In the genomic region with DNA sequence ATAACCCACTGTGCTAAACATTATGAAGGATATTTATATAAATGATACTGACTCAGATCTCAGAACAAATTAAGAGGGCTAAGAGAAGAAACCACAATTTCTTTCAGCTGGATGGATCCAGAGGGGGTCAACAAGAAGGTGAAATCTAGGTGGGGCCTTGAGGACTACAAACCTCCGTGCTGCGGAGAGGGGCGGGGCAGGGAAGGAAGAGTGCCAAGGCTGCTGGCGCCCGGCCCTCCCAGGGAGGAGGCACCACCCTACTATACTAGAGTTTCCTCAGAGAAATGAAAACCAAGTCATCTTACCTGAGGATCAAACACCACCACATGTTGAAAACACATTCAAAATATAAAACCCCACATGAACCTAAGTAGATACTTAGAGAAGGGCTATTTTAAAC, we compare ENCODE assay signal across 29 cellular contexts. TPM values are rescaled to one million over a fixed set of nuclear protein-coding genes. Genes with fewer than 3 reads are reported as not detected.
DNase-seq lines count a peak whose midpoint lies in the region; ATAC-seq and TF ChIP-seq lines count a peak whose summit lies in the region.
"Had no signal": no experiment of that assay in that cellular context is flagged by ENCODE, and none has a peak within 500 bp of the region (broad histone marks: within the 10 kb centered on the region; RNA-seq: fewer than 3 reads in every experiment).

No MANE protein-coding gene starts in this region.

- in situ Hi-C loops in astrocyte of the spinal cord (cut with HindIII; ENCODE audit: low sequenced_read_pairs): no loop called here

- H3K27me3 Mint-ChIP-seq in CD4-positive, CD25-positive, alpha-beta regulatory T cell: no peaks in the 10 kb centered on the region
- H3K27me3 Mint-ChIP-seq in CD8-positive, alpha-beta T cell (ENCODE audit: low read depth): no peaks in the 10 kb centered on the region
- H3K27me3 Mint-ChIP-seq: activated CD4-positive, alpha-beta T cell treated with anti-CD3 and anti-CD28 coated beads for 36 hours; activated CD8-positive, alpha-beta memory T cell treated with anti-CD3 and anti-CD28 coated beads, Interleukin-2, amount 10 ng/mL, durations not matched to agents 7 days and 5 days; activated naive CD8-positive, alpha-beta T cell treated with anti-CD3 and anti-CD28 coated beads for 36 hours; type B pancreatic cell had no signal

- peaks cover 18% of the 10 kb centered on the region for H3K4me1 ChIP-seq in CD4-positive, CD25-positive, alpha-beta regulatory T cell (ENCODE audit: control insufficient read depth, insufficient read depth, low read length, poor library complexity, severe bottlenecking)
- peaks cover 23% of the 10 kb centered on the region for H3K4me1 ChIP-seq in CD8-positive, alpha-beta T cell (ENCODE audit: insufficient read depth, low read length)
- no peaks in the 10 kb centered on the region for H3K4me1 ChIP-seq in mucosa of descending colon (ENCODE audit: low read depth)

- CTCF ChIA-PET in CD8-positive, alpha-beta T cell (lab: Charles Lee): interaction anchor here (2.0 kb wide), 1 partner anchor 20 kb away, joined by 5 read pairs; no protein-coding TSS in a partner anchor
- CTCF ChIA-PET in GM10248 (lab: Yijun Ruan, JAX): interaction anchor here (1.4 to 2.9 kb wide), 3 partner anchors 8 to 225 kb away, joined by 3 to 12 read pairs (median 3); no protein-coding TSS in a partner anchor

- no peaks in the 10 kb centered on the region for H3K9me3 ChIP-seq in CD4-positive, CD25-positive, alpha-beta regulatory T cell (ENCODE audit: control insufficient read depth in 2 of 2, low read length in 2 of 2)
- no peaks in the 10 kb centered on the region for H3K9me3 ChIP-seq in CD8-positive, alpha-beta T cell (ENCODE audit: low read length)
- H3K9me3 ChIP-seq in mucosa of descending colon: no peaks in the 10 kb centered on the region
- H3K9me3 ChIP-seq: heart right ventricle, ovary, Peyer's patch had no signal

- H3K36me3 Mint-ChIP-seq in CD4-positive, CD25-positive, alpha-beta regulatory T cell: peaks cover 57% of the 10 kb centered on the region
- H3K36me3 Mint-ChIP-seq in CD8-positive, alpha-beta T cell: peaks cover 90% of the 10 kb centered on the region

- no peak overlapping the region for H3K27ac ChIP-seq in CD4-positive, CD25-positive, alpha-beta regulatory T cell (ENCODE audit: insufficient read depth, low read length, poor library complexity, severe bottlenecking)
- no peak overlapping the region for H3K27ac ChIP-seq in CD8-positive, alpha-beta T cell (ENCODE audit: low read depth, low read length)
- H3K27ac ChIP-seq: epithelial cell of prostate, GM23248, ovary, Peyer's patch had no signal

- POLR2A ChIA-PET in CD8-positive, alpha-beta T cell (lab: Charles Lee): no interaction called here
- POLR2A ChIA-PET in GM10248 (lab: Yijun Ruan, JAX): no interaction called here

- peaks cover 15 to 49% (median 44%) of the 10 kb centered on the region in 4 donors for H3K4me1 Mint-ChIP-seq in CD4-positive, CD25-positive, alpha-beta regulatory T cell
- peaks cover 43% of the 10 kb centered on the region for H3K4me1 Mint-ChIP-seq in CD8-positive, alpha-beta T cell (ENCODE audit: low read depth)

- TF ChIP-seq CTCF in CD8-positive, alpha-beta T cell (IDR thresholded peaks at IDR 0.05): no peak
- TF ChIP-seq CTCF in astrocyte of the spinal cord (IDR thresholded peaks at IDR 0.05; ENCODE audit: low read depth, low read length) (no peak), mucosa of descending colon (IDR thresholded peaks at IDR 0.05) (no peak), GM10248 (IDR thresholded peaks at IDR 0.05; ENCODE audit: control extremely low read depth, extremely low read depth, low read depth, missing control alignments) (no peak)

- no peak for DNase-seq in CD4-positive, CD25-positive, alpha-beta regulatory T cell
- no peak for DNase-seq in CD8-positive, alpha-beta T cell
- DNase-seq in astrocyte of the spinal cord (ENCODE audit: low read depth, low spot score): peak; percentile 21
- peak in 2 of 3 donors; percentile 66 to 77 for DNase-seq in mucosa of descending colon
- DNase-seq in GDM1 (lab: John Stamatoyannopoulos, UW): no peak
- no peak for DNase-seq in GM10248 (ENCODE audit: extremely low spot score)
- DNase-seq in Ammon's horn (ENCODE audit: low spot score): no peak
- DNase-seq in NK-92 treated with Interleukin-12 subunit alpha and Interleukin-12 subunit beta, amount 100 ng/mL, for 24 hours (lab: John Stamatoyannopoulos, UW): no peak
- DNase-seq: activated CD4-positive, alpha-beta T cell treated with anti-CD3 and anti-CD28 coated beads for 36 hours; activated CD8-positive, alpha-beta memory T cell treated with anti-CD3 and anti-CD28 coated beads, Interleukin-2, amount 10 ng/mL, durations not matched to agents 7 days and 5 days; activated naive CD8-positive, alpha-beta T cell treated with anti-CD3 and anti-CD28 coated beads for 36 hours; DMS79; GM23248; heart right ventricle; KBM-7; NCI-H1436 treated with DMSO at 0.1 percent for 48 hours; NCI-H524 treated with DMSO at 0.1 percent for 48 hours; nephron progenitor cell; ovary; Peyer's patch; stimulated activated CD4-positive, alpha-beta T cell treated with anti-CD3 and anti-CD28 coated beads, Interleukin-12 subunit alpha, Interleukin-12 subunit beta, amount 100 ng/mL, for 4 hours; stimulated activated CD4-positive, alpha-beta T cell treated with anti-CD3 and anti-CD28 coated beads, Interleukin-4, amount 100 ng/mL, for 4 hours; T-helper 1 cell had no signal

- intact Hi-C loops in CD8-positive, alpha-beta T cell (cut with DNase I, micrococcal nuclease): no loop called here
- intact Hi-C loops in mucosa of descending colon (cut with DNase I, micrococcal nuclease): loop anchor here in 1 of 2 donors (10.0 kb wide), 1 partner anchor 46 kb away; the partner anchor contains the start of gene RHEB

- no peaks in the 10 kb centered on the region for H3K27me3 ChIP-seq in CD4-positive, CD25-positive, alpha-beta regulatory T cell (ENCODE audit: control insufficient read depth, insufficient read depth, low read length)
- no peaks in the 10 kb centered on the region for H3K27me3 ChIP-seq in CD8-positive, alpha-beta T cell (ENCODE audit: insufficient read depth, low read length)
- H3K27me3 ChIP-seq: heart right ventricle, ovary, Peyer's patch had no signal

- no peak for ATAC-seq in CD4-positive, CD25-positive, alpha-beta regulatory T cell (ENCODE audit: low read depth in 2 of 2)
- ATAC-seq in CD8-positive, alpha-beta T cell: no peak
- ATAC-seq in mucosa of descending colon: peak; percentile 74
- ATAC-seq: activated CD4-positive, alpha-beta T cell treated with anti-CD3 and anti-CD28 coated beads for 36 hours; activated CD8-positive, alpha-beta memory T cell treated with anti-CD3 and anti-CD28 coated beads, Interleukin-2, amount 10 ng/mL, durations not matched to agents 7 days and 5 days; GM12878 had no signal

- H3K36me3 ChIP-seq in CD4-positive, CD25-positive, alpha-beta regulatory T cell (ENCODE audit: control insufficient read depth, insufficient read depth, low read length): peaks cover 65% of the 10 kb centered on the region
- H3K36me3 ChIP-seq in CD8-positive, alpha-beta T cell (ENCODE audit: insufficient read depth, low read length): peaks cover 23% of the 10 kb centered on the region
- no peaks in the 10 kb centered on the region for H3K36me3 ChIP-seq in mucosa of descending colon (ENCODE audit: low read depth)
- H3K36me3 ChIP-seq: ovary had no signal

- no peak overlapping the region for H3K4me3 Mint-ChIP-seq in CD4-positive, CD25-positive, alpha-beta regulatory T cell
- H3K4me3 Mint-ChIP-seq in CD8-positive, alpha-beta T cell: no peak overlapping the region
- H3K4me3 Mint-ChIP-seq: activated CD4-positive, alpha-beta T cell treated with anti-CD3 and anti-CD28 coated beads for 36 hours; activated CD8-positive, alpha-beta memory T cell treated with anti-CD3 and anti-CD28 coated beads, Interleukin-2, amount 10 ng/mL, durations not matched to agents 7 days and 5 days; nephron progenitor cell; type B pancreatic cell had no signal

- no peak overlapping the region for H3K4me3 ChIP-seq in CD4-positive, CD25-positive, alpha-beta regulatory T cell (ENCODE audit: low read depth, low read length)
- H3K4me3 ChIP-seq in CD8-positive, alpha-beta T cell (ENCODE audit: low read depth, low read length): no peak overlapping the region
- H3K4me3 ChIP-seq in astrocyte of the spinal cord (ENCODE audit: low read depth, low read length) (no peak overlapping the region), mucosa of descending colon (no peak overlapping the region)
- H3K4me3 ChIP-seq: GM12878, GM23248, heart right ventricle, ovary, Peyer's patch had no signal

- H3K27ac Mint-ChIP-seq in CD4-positive, CD25-positive, alpha-beta regulatory T cell: peak overlapping the region in 2 of 3 donors; percentile 1 to 8
- peak overlapping the region; percentile 52 for H3K27ac Mint-ChIP-seq in CD8-positive, alpha-beta T cell
- H3K27ac Mint-ChIP-seq: activated CD4-positive, alpha-beta T cell treated with anti-CD3 and anti-CD28 coated beads for 36 hours; activated CD8-positive, alpha-beta memory T cell treated with anti-CD3 and anti-CD28 coated beads, Interleukin-2, amount 10 ng/mL, durations not matched to agents 7 days and 5 days; activated T-helper 2 cell treated with anti-CD3 and anti-CD28 coated beads, Interferon-gamma antibody, Interleukin-2, Interleukin-4, amounts not matched to agents 10 μg/mL and 5 μg/mL and 100 μg/mL, durations not matched to agents 14 hours and 24 hours and 36 hours; type B pancreatic cell had no signal

- H3K9me3 Mint-ChIP-seq in CD4-positive, CD25-positive, alpha-beta regulatory T cell: peaks cover 0 to 5% (median 0%) of the 10 kb centered on the region in 7 donors
- no peaks in the 10 kb centered on the region for H3K9me3 Mint-ChIP-seq in CD8-positive, alpha-beta T cell
- H3K9me3 Mint-ChIP-seq: type B pancreatic cell had no signal

RNA-seq across cellular contexts. Expression of gene CRYGN, which starts 29.3 kb away (rescaled TPM):
- total RNA-seq in CD4-positive, CD25-positive, alpha-beta regulatory T cell: 0.39 TPM
- under 1 TPM in 3 of 4 donors, not detected in 1; 0.30 to 0.39 (median 0.38) TPM for polyA plus RNA-seq in CD4-positive, CD25-positive, alpha-beta regulatory T cell
- not detected for total RNA-seq in CD8-positive, alpha-beta T cell
- under 1 TPM in 1 of 3 donors, not detected in 2; 0.51 TPM for total RNA-seq in mucosa of descending colon
- total RNA-seq: activated CD8-positive, alpha-beta memory T cell treated with anti-CD3 and anti-CD28 coated beads, Interleukin-2, amount 10 ng/mL, durations not matched to agents 7 days and 5 days; activated T-helper 2 cell treated with anti-CD3 and anti-CD28 coated beads, Interferon-gamma antibody, Interleukin-2, Interleukin-4, amounts not matched to agents 10 μg/mL and 5 μg/mL and 100 μg/mL, durations not matched to agents 14 hours and 24 hours and 36 hours; cerebellum; GM12878; GM23248; HT1080; Peyer's patch had no signal
- polyA plus RNA-seq: GM12878, GM23248 had no signal

RNA-seq across cellular contexts. Expression of gene RHEB, which starts 50.4 kb away (rescaled TPM):
- 51.3 TPM for total RNA-seq in CD4-positive, CD25-positive, alpha-beta regulatory T cell
- polyA plus RNA-seq in CD4-positive, CD25-positive, alpha-beta regulatory T cell: 10 to 100 TPM; 64.8 to 72.6 (median 67.4) TPM
- total RNA-seq in CD8-positive, alpha-beta T cell: 10 to 100 TPM; 57.2 to 61.0 TPM
- 100 to 1,000 TPM in 1 of 3 donors, 10 to 100 TPM in 2; 40.3 to 114 (median 73.5) TPM for total RNA-seq in mucosa of descending colon

RNA-seq across cellular contexts. Expression of gene WDR86, which starts 59.4 kb away (rescaled TPM):
- total RNA-seq in CD4-positive, CD25-positive, alpha-beta regulatory T cell: 4.8 TPM
- polyA plus RNA-seq in CD4-positive, CD25-positive, alpha-beta regulatory T cell: under 1 TPM in 3 of 4 donors, not detected in 1; 0.15 to 0.71 (median 0.31) TPM
- total RNA-seq in CD8-positive, alpha-beta T cell: 1 to 10 TPM; 5.7 to 6.5 TPM
- total RNA-seq in mucosa of descending colon: 10 to 100 TPM in 1 of 3 donors, 1 to 10 TPM in 1, under 1 TPM in 1; 0.38 to 16.6 (median 1.2) TPM
- total RNA-seq: activated CD4-positive, alpha-beta T cell treated with anti-CD3 and anti-CD28 coated beads for 36 hours; activated naive CD8-positive, alpha-beta T cell treated with anti-CD3 and anti-CD28 coated beads for 36 hours; activated T-helper 2 cell treated with anti-CD3 and anti-CD28 coated beads, Interferon-gamma antibody, Interleukin-2, Interleukin-4, amounts not matched to agents 10 μg/mL and 5 μg/mL and 100 μg/mL, durations not matched to agents 14 hours and 24 hours and 36 hours; GM12878; GM23248; HT1080 had no signal
- polyA plus RNA-seq: GM23248 had no signal

Comparison
In these comparisons a context has a peak if more than half of its experiments do, and no peak if none do; other contexts are left out.
1. DNase-seq: peak in astrocyte of the spinal cord (single experiment) and mucosa of descending colon (2 of 3); none in CD4-positive, CD25-positive, alpha-beta regulatory T cell (0 of 3), CD8-positive, alpha-beta T cell (0 of 7), GDM1 (single experiment), GM10248 (single experiment), Ammon's horn (single experiment) and NK-92 treated with Interleukin-12 subunit alpha and Interleukin-12 subunit beta, amount 100 ng/mL, for 24 hours (single experiment).